Comparison of ENCODE assay signal across 28 cellular contexts in genomic region chr17:80925668-80926067, GRCh38.
"Had no signal": no experiment of that assay in that cellular context is flagged by ENCODE, and none has a peak within 500 bp of the region (broad histone marks: within the 10 kb centered on the region; RNA-seq: fewer than 3 reads in every experiment).

No MANE protein-coding gene starts in this region.

- H3K4me3 ChIP-seq: breast epithelium, colonic mucosa, dorsolateral prefrontal cortex, esophagus muscularis mucosa, hepatocyte, prostate gland, right atrium auricular region, skin epidermis, stomach, transverse colon, vagina had no signal

- H3K27me3 Mint-ChIP-seq: activated naive CD8-positive, alpha-beta T cell treated with anti-CD3 and anti-CD28 coated beads, Interleukin-2, amount 10 ng/mL, durations not matched to agents 7 days and 5 days; activated T-cell treated with anti-CD3 and anti-CD28 coated beads, Interleukin-2, amount 50 U/mL, for 24 hours; central memory CD8-positive, alpha-beta T cell; effector memory CD8-positive, alpha-beta T cell; memory B cell; stimulated activated memory B cell treated with anti-CD40 and anti-IgM and Interleukin-4, amounts not matched to agents 10 μg/mL and 1 μg/mL and 100 μg/mL, for 72 hours had no signal

- H3K36me3 Mint-ChIP-seq: WTC11 had no signal

- H2AFZ ChIP-seq: hepatocyte had no signal

- H3K9me3 ChIP-seq: breast epithelium, colonic mucosa, esophagus muscularis mucosa, prostate gland, right atrium auricular region, stomach, transverse colon, vagina had no signal

- ATAC-seq: effector memory CD8-positive, alpha-beta T cell; stimulated activated memory B cell treated with anti-CD40 and anti-IgM and Interleukin-4, amounts not matched to agents 10 μg/mL and 1 μg/mL and 100 μg/mL, for 72 hours; WTC11 had no signal

- H3K27ac Mint-ChIP-seq: activated naive CD8-positive, alpha-beta T cell treated with anti-CD3 and anti-CD28 coated beads, Interleukin-2, amount 10 ng/mL, durations not matched to agents 7 days and 5 days; activated T-cell treated with anti-CD3 and anti-CD28 coated beads, Interleukin-2, amount 50 U/mL, for 24 hours; activated T-helper 2 cell treated with anti-CD3 and anti-CD28 coated beads, Interferon-gamma antibody, Interleukin-2, Interleukin-4, amounts not matched to agents 10 μg/mL and 5 μg/mL and 100 μg/mL, durations not matched to agents 14 hours and 24 hours and 36 hours; effector memory CD8-positive, alpha-beta T cell; memory B cell; stimulated activated memory B cell treated with anti-CD40 and anti-IgM and Interleukin-4, amounts not matched to agents 10 μg/mL and 1 μg/mL and 100 μg/mL, for 72 hours; WTC11 had no signal

- H3K79me2 ChIP-seq: hepatocyte had no signal

- H3K27ac ChIP-seq: breast epithelium, colonic mucosa, dorsolateral prefrontal cortex, esophagus muscularis mucosa, hepatocyte, prostate gland, right atrium auricular region, skin epidermis, stomach, transverse colon, vagina had no signal

- H3K9me3 Mint-ChIP-seq: activated naive CD8-positive, alpha-beta T cell treated with anti-CD3 and anti-CD28 coated beads, Interleukin-2, amount 10 ng/mL, durations not matched to agents 7 days and 5 days; activated T-cell treated with anti-CD3 and anti-CD28 coated beads, Interleukin-2, amount 50 U/mL, for 24 hours; activated T-helper 2 cell treated with anti-CD3 and anti-CD28 coated beads, Interferon-gamma antibody, Interleukin-2, Interleukin-4, amounts not matched to agents 10 μg/mL and 5 μg/mL and 100 μg/mL, durations not matched to agents 14 hours and 24 hours and 36 hours; central memory CD8-positive, alpha-beta T cell; effector memory CD8-positive, alpha-beta T cell; memory B cell; neural crest cell; stimulated activated memory B cell treated with anti-CD40 and anti-IgM and Interleukin-4, amounts not matched to agents 10 μg/mL and 1 μg/mL and 100 μg/mL, for 72 hours; WTC11 had no signal

- H3K4me1 ChIP-seq: breast epithelium, colonic mucosa, prostate gland, right atrium auricular region, transverse colon had no signal

- H3K4me3 Mint-ChIP-seq: activated naive CD8-positive, alpha-beta T cell treated with anti-CD3 and anti-CD28 coated beads, Interleukin-2, amount 10 ng/mL, durations not matched to agents 7 days and 5 days; activated T-cell treated with anti-CD3 and anti-CD28 coated beads, Interleukin-2, amount 50 U/mL, for 24 hours; central memory CD8-positive, alpha-beta T cell; effector memory CD8-positive, alpha-beta T cell; memory B cell; neural crest cell; stimulated activated memory B cell treated with anti-CD40 and anti-IgM and Interleukin-4, amounts not matched to agents 10 μg/mL and 1 μg/mL and 100 μg/mL, for 72 hours; WTC11 had no signal

- DNase-seq: activated CD4-positive, alpha-beta T cell treated with anti-CD3 and anti-CD28 coated beads, Interleukin-2, amount 50 U/mL, for 4 hours; activated CD8-positive, alpha-beta memory T cell treated with anti-CD3 and anti-CD28 coated beads for 24 hours; activated CD8-positive, alpha-beta memory T cell treated with anti-CD3 and anti-CD28 coated beads, Interleukin-2, amount 50 U/mL, for 4 hours; activated naive CD4-positive, alpha-beta T cell treated with Interleukin-2 at 50 U/mL for 16 hours; activated naive CD8-positive, alpha-beta T cell treated with anti-CD3 and anti-CD28 coated beads, Interleukin-2, amount 10 ng/mL, durations not matched to agents 7 days and 5 days; activated T-cell treated with anti-CD3 and anti-CD28 coated beads, Interleukin-2, amount 50 U/mL, for 24 hours; amniotic stem cell; colonic mucosa; effector memory CD8-positive, alpha-beta T cell; glutamatergic neuron; stimulated activated CD4-positive, alpha-beta T cell treated with anti-CD3 and anti-CD28 coated beads, Interleukin-15, amount 100 ng/mL, for 24 hours; stomach; T-helper 9 cell; transverse colon had no signal

- H3K36me3 ChIP-seq: breast epithelium, colonic mucosa had no signal

- H3K4me2 ChIP-seq: hepatocyte had no signal

- H3K27me3 ChIP-seq: breast epithelium, colonic mucosa, dorsolateral prefrontal cortex, esophagus muscularis mucosa, hepatocyte, right atrium auricular region, stomach, transverse colon, vagina had no signal

- H3K4me1 Mint-ChIP-seq: activated naive CD8-positive, alpha-beta T cell treated with anti-CD3 and anti-CD28 coated beads, Interleukin-2, amount 10 ng/mL, durations not matched to agents 7 days and 5 days; central memory CD8-positive, alpha-beta T cell had no signal
